Comparison of ENCODE assay signal across 20 cellular contexts in the genomic region with DNA sequence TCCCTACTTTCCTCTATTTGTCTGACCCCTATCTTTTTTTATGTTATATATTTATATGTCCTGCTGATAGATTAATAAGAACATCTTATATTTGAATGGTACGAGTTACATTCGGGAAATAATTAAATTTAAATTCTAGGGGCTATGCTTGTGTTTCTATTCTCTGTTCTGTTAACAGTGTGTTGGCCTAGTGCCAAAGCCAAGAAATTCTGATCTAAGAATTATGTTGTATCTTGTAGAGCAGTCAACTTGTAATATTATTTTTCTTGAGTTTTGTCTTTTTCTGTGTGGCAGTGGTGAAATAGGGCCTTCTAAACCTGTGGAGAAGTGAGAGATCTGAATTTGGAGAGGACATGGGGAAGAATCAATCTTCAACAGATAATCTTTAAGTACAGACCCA. TPM values are rescaled to one million over a fixed set of nuclear protein-coding genes. Genes with fewer than 3 reads are reported as not detected.
DNase-seq lines count a peak whose midpoint lies in the region; ATAC-seq and TF ChIP-seq lines count a peak whose summit lies in the region.
"Had no signal": no experiment of that assay in that cellular context is flagged by ENCODE, and none has a peak within 500 bp of the region (broad histone marks: within the 10 kb centered on the region; RNA-seq: fewer than 3 reads in every experiment).

No MANE protein-coding gene starts in this region.

- peak; percentile 13 for DNase-seq in NCI-H82 (lab: John Stamatoyannopoulos, UW)
- DNase-seq in NCI-H82 treated with DMSO at 0.1 percent for 48 hours (lab: John Stamatoyannopoulos, UW; ENCODE audit: unreplicated experiment): no peak
- no peak for DNase-seq in WTC11 (ENCODE audit: low spot score)
- DNase-seq in effector memory CD8-positive, alpha-beta T cell: no peak
- DNase-seq in neural crest cell (ENCODE audit: low read depth, low spot score): no peak
- DNase-seq in HK-2 (ENCODE audit: unreplicated experiment): no peak
- DNase-seq in activated T-cell treated with anti-CD3 and anti-CD28 coated beads, Interleukin-2, amount 50 U/mL, for 24 hours: no peak
- DNase-seq in activated CD8-positive, alpha-beta memory T cell treated with anti-CD3 and anti-CD28 coated beads for 24 hours: no peak
- DNase-seq: Caco-2; CD4-positive, CD25-positive, alpha-beta regulatory T cell; CD8-positive, alpha-beta T cell; DMS 273 treated with DMSO at 0.1 percent for 48 hours; DMS79; EL; GDM1; GM23248; H7; HCEC 1CT had no signal

- H3K27me3 Mint-ChIP-seq in WTC11 (ENCODE audit: low read depth) (no peaks in the 10 kb centered on the region), neural crest cell (ENCODE audit: low read depth) (no peaks in the 10 kb centered on the region)
- no peaks in the 10 kb centered on the region for H3K27me3 Mint-ChIP-seq in effector memory CD8-positive, alpha-beta T cell
- H3K27me3 Mint-ChIP-seq in activated T-cell treated with anti-CD3 and anti-CD28 coated beads, Interleukin-2, amount 50 U/mL, for 24 hours: no peaks in the 10 kb centered on the region
- H3K27me3 Mint-ChIP-seq: B cell; CD4-positive, CD25-positive, alpha-beta regulatory T cell had no signal

- no peaks in the 10 kb centered on the region for H3K9me3 Mint-ChIP-seq in WTC11
- no peaks in the 10 kb centered on the region for H3K9me3 Mint-ChIP-seq in effector memory CD8-positive, alpha-beta T cell
- H3K9me3 Mint-ChIP-seq in neural crest cell: no peaks in the 10 kb centered on the region
- no peaks in the 10 kb centered on the region for H3K9me3 Mint-ChIP-seq in activated T-cell treated with anti-CD3 and anti-CD28 coated beads, Interleukin-2, amount 50 U/mL, for 24 hours
- H3K9me3 Mint-ChIP-seq: CD4-positive, CD25-positive, alpha-beta regulatory T cell; CD8-positive, alpha-beta T cell had no signal

- no peak overlapping the region for H3K4me3 Mint-ChIP-seq in WTC11
- H3K4me3 Mint-ChIP-seq in effector memory CD8-positive, alpha-beta T cell: no peak overlapping the region
- H3K4me3 Mint-ChIP-seq in neural crest cell: no peak overlapping the region
- no peak overlapping the region for H3K4me3 Mint-ChIP-seq in activated T-cell treated with anti-CD3 and anti-CD28 coated beads, Interleukin-2, amount 50 U/mL, for 24 hours
- H3K4me3 Mint-ChIP-seq: B cell; CD4-positive, CD25-positive, alpha-beta regulatory T cell; CD8-positive, alpha-beta T cell had no signal

- H3K4me1 Mint-ChIP-seq in WTC11 (no peaks in the 10 kb centered on the region), neural crest cell (no peaks in the 10 kb centered on the region)
- peaks cover 0 to 16% of the 10 kb centered on the region in 2 donors for H3K4me1 Mint-ChIP-seq in effector memory CD8-positive, alpha-beta T cell (ENCODE audit: low read depth in 2 of 2)
- H3K4me1 Mint-ChIP-seq in activated T-cell treated with anti-CD3 and anti-CD28 coated beads, Interleukin-2, amount 50 U/mL, for 24 hours (ENCODE audit: low read depth): peaks cover 17% of the 10 kb centered on the region
- H3K4me1 Mint-ChIP-seq: B cell had no signal

- no peaks in the 10 kb centered on the region for H3K36me3 Mint-ChIP-seq in WTC11
- H3K36me3 Mint-ChIP-seq in effector memory CD8-positive, alpha-beta T cell (ENCODE audit: insufficient read depth): peaks cover 36% of the 10 kb centered on the region
- H3K36me3 Mint-ChIP-seq in neural crest cell (ENCODE audit: low read depth): peaks cover 3% of the 10 kb centered on the region
- peaks cover 11% of the 10 kb centered on the region for H3K36me3 Mint-ChIP-seq in activated T-cell treated with anti-CD3 and anti-CD28 coated beads, Interleukin-2, amount 50 U/mL, for 24 hours (ENCODE audit: low read depth)
- H3K36me3 Mint-ChIP-seq: CD4-positive, CD25-positive, alpha-beta regulatory T cell had no signal

- no peak for ATAC-seq in WTC11
- no peak for ATAC-seq in effector memory CD8-positive, alpha-beta T cell (replicated peaks)
- ATAC-seq: CD8-positive, alpha-beta T cell; GM12878 had no signal

- H3K27ac Mint-ChIP-seq in WTC11 (peak overlapping the region; percentile 1; the same call in 1 of the 2 replicates), neural crest cell (ENCODE audit: unreplicated experiment) (peak overlapping the region; percentile 24)
- H3K27ac Mint-ChIP-seq in effector memory CD8-positive, alpha-beta T cell: peak overlapping the region; percentile 47 to 81
- no peak overlapping the region for H3K27ac Mint-ChIP-seq in activated T-cell treated with anti-CD3 and anti-CD28 coated beads, Interleukin-2, amount 50 U/mL, for 24 hours
- H3K27ac Mint-ChIP-seq: B cell; CD8-positive, alpha-beta T cell had no signal

- CTCF ChIA-PET in WTC11 (lab: Charles Lee): no interaction called here

- no peak for TF ChIP-seq CTCF in WTC11 (IDR thresholded peaks at IDR 0.05)
- TF ChIP-seq CTCF in neural crest cell (conservative IDR thresholded peaks at IDR 0.05): no peak

- POLR2A ChIA-PET in WTC11 (lab: Charles Lee): no interaction called here

TF ChIP-seq in WTC11, 78 proteins besides CTCF, POLR2A, EP300 and RAD21 (continues in another document):
- TF ChIP-seq GRHL2 (CRISPR knock-in tag; IDR thresholded peaks at IDR 0.05; ENCODE audit: insufficient replicate concordance, severe bottlenecking) (no peak), NFE2L1 (CRISPR knock-in tag; IDR thresholded peaks at IDR 0.05) (no peak), OVOL2 (CRISPR knock-in tag; IDR thresholded peaks at IDR 0.05; ENCODE audit: borderline replicate concordance) (no peak), ZBTB21 (CRISPR knock-in tag; IDR thresholded peaks at IDR 0.05; ENCODE audit: borderline replicate concordance) (no peak)
- TF ChIP-seq, protein P1, sequence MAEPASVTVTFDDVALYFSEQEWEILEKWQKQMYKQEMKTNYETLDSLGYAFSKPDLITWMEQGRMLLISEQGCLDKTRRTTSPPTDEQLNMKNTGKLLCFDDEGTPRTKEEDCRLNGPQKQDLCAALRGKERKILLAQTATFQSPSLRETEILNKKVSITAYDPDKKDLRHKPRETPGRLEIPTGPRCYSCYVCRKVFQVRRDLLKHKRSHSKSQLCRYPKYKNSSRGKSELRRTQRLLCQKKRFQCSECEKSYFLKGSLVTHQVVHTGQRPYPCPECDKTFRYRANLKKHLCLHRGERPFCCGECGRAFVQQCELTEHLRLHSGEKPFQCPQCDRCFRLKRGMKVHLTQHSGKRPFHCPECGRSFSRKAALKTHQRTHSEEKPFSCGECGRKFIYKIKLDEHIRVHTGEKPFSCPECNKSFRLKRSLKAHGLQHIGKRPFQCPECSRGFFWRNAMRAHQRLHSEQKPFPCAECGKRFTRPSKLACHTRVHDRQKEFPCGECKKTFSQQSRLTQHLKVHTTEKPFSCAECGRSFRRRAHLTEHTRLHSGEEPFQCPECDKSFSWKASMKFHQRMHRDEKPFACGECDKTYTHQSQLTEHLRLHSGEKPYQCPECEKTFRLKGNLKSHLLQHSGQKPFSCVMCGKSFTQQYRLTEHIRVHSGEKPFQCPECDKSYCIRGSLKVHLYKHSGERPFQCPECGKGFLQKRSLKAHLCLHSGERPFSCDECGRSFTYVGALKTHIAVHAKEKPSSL (CRISPR knock-in tag; conservative IDR thresholded peaks at IDR 0.05): no peak
- TF ChIP-seq, protein P2, sequence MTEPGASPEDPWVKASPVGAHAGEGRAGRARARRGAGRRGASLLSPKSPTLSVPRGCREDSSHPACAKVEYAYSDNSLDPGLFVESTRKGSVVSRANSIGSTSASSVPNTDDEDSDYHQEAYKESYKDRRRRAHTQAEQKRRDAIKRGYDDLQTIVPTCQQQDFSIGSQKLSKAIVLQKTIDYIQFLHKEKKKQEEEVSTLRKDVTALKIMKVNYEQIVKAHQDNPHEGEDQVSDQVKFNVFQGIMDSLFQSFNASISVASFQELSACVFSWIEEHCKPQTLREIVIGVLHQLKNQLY (CRISPR knock-in tag; IDR thresholded peaks at IDR 0.05): no peak
- TF ChIP-seq, protein P3, sequence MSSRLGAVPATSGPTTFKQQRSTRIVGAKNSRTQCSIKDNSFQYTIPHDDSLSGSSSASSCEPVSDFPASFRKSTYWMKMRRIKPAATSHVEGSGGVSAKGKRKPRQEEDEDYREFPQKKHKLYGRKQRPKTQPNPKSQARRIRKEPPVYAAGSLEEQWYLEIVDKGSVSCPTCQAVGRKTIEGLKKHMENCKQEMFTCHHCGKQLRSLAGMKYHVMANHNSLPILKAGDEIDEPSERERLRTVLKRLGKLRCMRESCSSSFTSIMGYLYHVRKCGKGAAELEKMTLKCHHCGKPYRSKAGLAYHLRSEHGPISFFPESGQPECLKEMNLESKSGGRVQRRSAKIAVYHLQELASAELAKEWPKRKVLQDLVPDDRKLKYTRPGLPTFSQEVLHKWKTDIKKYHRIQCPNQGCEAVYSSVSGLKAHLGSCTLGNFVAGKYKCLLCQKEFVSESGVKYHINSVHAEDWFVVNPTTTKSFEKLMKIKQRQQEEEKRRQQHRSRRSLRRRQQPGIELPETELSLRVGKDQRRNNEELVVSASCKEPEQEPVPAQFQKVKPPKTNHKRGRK (CRISPR knock-in tag; IDR thresholded peaks at IDR 0.05; ENCODE audit: borderline replicate concordance): no peak
- TF ChIP-seq, protein P4, sequence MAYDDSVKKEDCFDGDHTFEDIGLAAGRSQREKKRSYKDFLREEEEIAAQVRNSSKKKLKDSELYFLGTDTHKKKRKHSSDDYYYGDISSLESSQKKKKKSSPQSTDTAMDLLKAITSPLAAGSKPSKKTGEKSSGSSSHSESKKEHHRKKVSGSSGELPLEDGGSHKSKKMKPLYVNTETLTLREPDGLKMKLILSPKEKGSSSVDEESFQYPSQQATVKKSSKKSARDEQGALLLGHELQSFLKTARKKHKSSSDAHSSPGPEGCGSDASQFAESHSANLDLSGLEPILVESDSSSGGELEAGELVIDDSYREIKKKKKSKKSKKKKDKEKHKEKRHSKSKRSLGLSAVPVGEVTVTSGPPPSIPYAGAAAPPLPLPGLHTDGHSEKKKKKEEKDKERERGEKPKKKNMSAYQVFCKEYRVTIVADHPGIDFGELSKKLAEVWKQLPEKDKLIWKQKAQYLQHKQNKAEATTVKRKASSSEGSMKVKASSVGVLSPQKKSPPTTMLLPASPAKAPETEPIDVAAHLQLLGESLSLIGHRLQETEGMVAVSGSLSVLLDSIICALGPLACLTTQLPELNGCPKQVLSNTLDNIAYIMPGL (CRISPR knock-in tag; IDR thresholded peaks at IDR 0.05): no peak

RNA-seq across cellular contexts. Expression of a gene that starts 9.0 kb away (rescaled TPM):
- total RNA-seq in WTC11 (2021) (30.2 to 43.9 TPM (median 40.7 TPM) in 3 replicates), neural crest cell (2.6 and 2.7 TPM in 2 replicates)

RNA-seq across cellular contexts. Expression of a gene that starts 18.2 kb away (rescaled TPM):
- 0.55 to 0.70 TPM (median 0.64 TPM) in 3 replicates for total RNA-seq in WTC11 (2021)
- total RNA-seq in neural crest cell: 0.33 and 1.1 TPM in 2 replicates
- total RNA-seq: B cell; CD4-positive, CD25-positive, alpha-beta regulatory T cell had no signal

RNA-seq across cellular contexts. Expression of a gene that starts 27.0 kb away (rescaled TPM):
- 24.7 to 32.5 TPM (median 31.7 TPM) in 3 replicates for total RNA-seq in WTC11 (2021)
- 36.0 and 41.4 TPM in 2 replicates for total RNA-seq in neural crest cell

RNA-seq across cellular contexts. Expression of a gene that starts 27.9 kb away (rescaled TPM):
- total RNA-seq in WTC11 (2021) (11.9 to 14.0 TPM (median 13.1 TPM) in 3 replicates), neural crest cell (14.1 and 14.4 TPM in 2 replicates)
